17 cellular contexts compared by ENCODE assay signal in the genomic region with DNA sequence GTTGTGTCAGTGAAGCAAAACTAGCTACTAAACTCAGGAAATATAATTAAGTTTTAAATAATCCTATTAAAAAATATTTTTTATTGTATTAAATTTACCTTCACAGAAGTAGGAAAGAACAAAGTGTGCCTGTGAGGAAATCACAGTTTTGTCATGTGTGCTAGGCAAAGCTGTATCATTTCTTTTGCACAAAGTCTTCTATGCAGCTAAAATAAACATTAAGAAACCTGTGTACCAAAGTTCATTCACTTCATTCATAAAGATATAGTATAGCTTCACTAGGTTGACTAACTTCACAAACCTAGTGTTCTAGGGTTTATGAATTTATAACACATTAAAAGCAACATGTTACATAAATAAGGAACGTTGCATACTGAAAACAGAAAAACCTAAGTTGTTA.
"Had no signal": no experiment of that assay in that cellular context is flagged by ENCODE, and none has a peak within 500 bp of the region (broad histone marks: within the 10 kb centered on the region; RNA-seq: fewer than 3 reads in every experiment).

No MANE protein-coding gene starts in this region.

- H3K9me3 ChIP-seq: colonic mucosa, heart left ventricle, sigmoid colon, stomach had no signal

- H3K9me3 Mint-ChIP-seq: naive thymus-derived CD4-positive, alpha-beta T cell; nephron progenitor cell had no signal

- H3K4me1 Mint-ChIP-seq: nephron progenitor cell had no signal

- H3K27ac ChIP-seq: colonic mucosa, heart left ventricle, sigmoid colon, skin epidermis, stomach had no signal

- DNase-seq: colonic mucosa; dermis blood vessel endothelial cell; effector CD8-positive, alpha-beta T cell; foreskin melanocyte; heart left ventricle; hypothalamus; islet precursor cell; left ventricle myocardium superior; mesendoderm; naive thymus-derived CD4-positive, alpha-beta T cell; nephron progenitor cell; sigmoid colon; stimulated activated CD4-positive, alpha-beta T cell treated with anti-CD3 and anti-CD28 coated beads, Interleukin-12 subunit alpha, Interleukin-12 subunit beta, amount 100 ng/mL, for 4 hours; stimulated activated naive CD4-positive, alpha-beta T cell; stomach; trophoblast cell had no signal

- H3K4me3 Mint-ChIP-seq: naive thymus-derived CD4-positive, alpha-beta T cell; nephron progenitor cell had no signal

- ATAC-seq: heart left ventricle; left ventricle myocardium superior; naive thymus-derived CD4-positive, alpha-beta T cell had no signal

- H3K36me3 ChIP-seq: colonic mucosa had no signal

- H3K27me3 ChIP-seq: colonic mucosa, heart left ventricle, sigmoid colon, stomach had no signal

- H3K4me1 ChIP-seq: colonic mucosa, heart left ventricle, sigmoid colon, stomach had no signal

- H3K4me3 ChIP-seq: colonic mucosa, heart left ventricle, sigmoid colon, skin epidermis, stomach had no signal

- H3K27me3 Mint-ChIP-seq: naive thymus-derived CD4-positive, alpha-beta T cell had no signal
